In genomic region chr11:21115999-21116398, GRCh38 we compare ENCODE assay signal across 26 cellular contexts.
DNase-seq lines count a peak whose midpoint lies in the region; ATAC-seq and FAIRE-seq lines count a peak whose summit lies in the region.
"Had no signal": no experiment of that assay in that cellular context is flagged by ENCODE, and none has a peak within 500 bp of the region (broad histone marks: within the 10 kb centered on the region; RNA-seq: fewer than 3 reads in every experiment).

No MANE protein-coding gene starts in this region.

- H3K27me3 ChIP-seq in small intestine (ENCODE audit: control insufficient read depth in 2 of 2, insufficient read depth in 2 of 2, low read length in 2 of 2), result no peaks in the 10 kb centered on the region
- H3K27me3 ChIP-seq: BLaER1 treated with 17β-estradiol and CSF1 and Interleukin-3, amounts not matched to agents 10 nM and 100 nM had no signal

- H3K4me3 Mint-ChIP-seq in activated CD4-positive, alpha-beta T cell treated with anti-CD3 and anti-CD28 coated beads for 36 hours, result no peak overlapping the region
- H3K4me3 Mint-ChIP-seq: B cell; CD4-positive, alpha-beta T cell; CD8-positive, alpha-beta T cell had no signal

- peak; percentile 74 for ATAC-seq in left colon
- ATAC-seq in activated CD4-positive, alpha-beta T cell treated with anti-CD3 and anti-CD28 coated beads for 36 hours, result no peak
- ATAC-seq: A549; CD8-positive, alpha-beta T cell; GM12878 had no signal

- intact Hi-C loops in left colon (cut with DNase I, micrococcal nuclease), result no loop called here
- intact Hi-C loops in activated CD4-positive, alpha-beta T cell treated with anti-CD3 and anti-CD28 coated beads for 36 hours (cut with DNase I, micrococcal nuclease), result no loop called here

- no peaks in the 10 kb centered on the region for H3K36me3 ChIP-seq in small intestine (ENCODE audit: control insufficient read depth in 2 of 2, insufficient read depth in 2 of 2, low read length in 2 of 2)
- H3K36me3 ChIP-seq: BLaER1 treated with 17β-estradiol and CSF1 and Interleukin-3, amounts not matched to agents 10 nM and 100 nM had no signal

- no peaks in the 10 kb centered on the region for H3K4me1 Mint-ChIP-seq in activated CD4-positive, alpha-beta T cell treated with anti-CD3 and anti-CD28 coated beads for 36 hours
- H3K4me1 Mint-ChIP-seq: B cell had no signal

- FAIRE-seq in small intestine (lab: Jason Lieb, UNC), result no peak
- FAIRE-seq: A549, GM12878, GM12892, GM18507 had no signal

- CTCF ChIA-PET in activated CD4-positive, alpha-beta T cell treated with anti-CD3 and anti-CD28 coated beads for 36 hours (lab: Charles Lee), result no interaction called here

- POLR2A ChIA-PET in activated CD4-positive, alpha-beta T cell treated with anti-CD3 and anti-CD28 coated beads for 36 hours (lab: Charles Lee), result no interaction called here

- H3K27ac Mint-ChIP-seq in activated CD4-positive, alpha-beta T cell treated with anti-CD3 and anti-CD28 coated beads for 36 hours, result no peak overlapping the region
- H3K27ac Mint-ChIP-seq: B cell; CD4-positive, alpha-beta T cell; CD8-positive, alpha-beta T cell had no signal

- no peak overlapping the region for H3K4me3 ChIP-seq in small intestine (ENCODE audit: low read depth in 1 of 2, low read length in 2 of 2)
- H3K4me3 ChIP-seq: A549; BLaER1 treated with 17β-estradiol and CSF1 and Interleukin-3, amounts not matched to agents 10 nM and 100 nM; GM12878 had no signal

- DNase-seq in DMS153 (lab: John Stamatoyannopoulos, UW), result peak; percentile 27
- no peak for DNase-seq in DMS153 treated with DMSO at 0.1 percent for 48 hours (lab: John Stamatoyannopoulos, UW; ENCODE audit: unreplicated experiment)
- DNase-seq in left colon, result no peak
- DNase-seq in mucosa of gallbladder (ENCODE audit: low spot score), result peak; percentile 23
- DNase-seq in small intestine, result peak; percentile 5
- no peak for DNase-seq in NCI-H1092 (lab: John Stamatoyannopoulos, UW)
- DNase-seq in activated CD4-positive, alpha-beta T cell treated with anti-CD3 and anti-CD28 coated beads for 36 hours, result no peak
- no peak for DNase-seq in COLO668 (lab: John Stamatoyannopoulos, UW; ENCODE audit: unreplicated experiment)
- DNase-seq: AML-193; CD4-positive, alpha-beta T cell; CD8-positive, alpha-beta T cell; COR-L47; DMS 273 treated with DMSO at 0.1 percent for 48 hours; DMS53; DMS79; DND-41; EL; GDM1 had no signal

- no peaks in the 10 kb centered on the region for H3K9me3 Mint-ChIP-seq in activated CD4-positive, alpha-beta T cell treated with anti-CD3 and anti-CD28 coated beads for 36 hours (ENCODE audit: low read depth)

- 50 to 81% (median 62%) methylated on average over 1 of the region's 1 CpG for WGBS in small intestine, 3 donors

- no peaks in the 10 kb centered on the region for H3K36me3 Mint-ChIP-seq in activated CD4-positive, alpha-beta T cell treated with anti-CD3 and anti-CD28 coated beads for 36 hours (ENCODE audit: low read depth)
- H3K36me3 Mint-ChIP-seq: CD8-positive, alpha-beta T cell had no signal

- no peak overlapping the region for H3K27ac ChIP-seq in small intestine (ENCODE audit: low read depth in 1 of 2, low read length in 1 of 2)
- H3K27ac ChIP-seq: 22Rv1; A549; BLaER1 treated with 17β-estradiol and CSF1 and Interleukin-3, amounts not matched to agents 10 nM and 100 nM; C4-2B had no signal

- H3K4me1 ChIP-seq in small intestine (ENCODE audit: control insufficient read depth in 2 of 2, insufficient read depth in 1 of 2, low read depth in 1 of 2, low read length in 1 of 2), result no peaks in the 10 kb centered on the region
- H3K4me1 ChIP-seq: A549 had no signal

- no peaks in the 10 kb centered on the region for H3K27me3 Mint-ChIP-seq in activated CD4-positive, alpha-beta T cell treated with anti-CD3 and anti-CD28 coated beads for 36 hours
- H3K27me3 Mint-ChIP-seq: B cell; CD4-positive, alpha-beta T cell had no signal

- H3K9me3 ChIP-seq in small intestine (ENCODE audit: control insufficient read depth, low read depth), result no peaks in the 10 kb centered on the region
- H3K9me3 ChIP-seq: A549; BLaER1 treated with 17β-estradiol and CSF1 and Interleukin-3, amounts not matched to agents 10 nM and 100 nM had no signal

Comparison
In these comparisons a context has a peak if more than half of its experiments do, and no peak if none do; other contexts are left out.
1. DNase-seq: peak in DMS153 (single experiment), mucosa of gallbladder (single experiment) and small intestine (single experiment); none in DMS153 treated with DMSO at 0.1 percent for 48 hours (single experiment), left colon (0 of 2), NCI-H1092 (single experiment), activated CD4-positive, alpha-beta T cell treated with anti-CD3 and anti-CD28 coated beads for 36 hours (single experiment) and COLO668 (single experiment).